14 cellular contexts compared by ENCODE assay signal in genomic region chr2:134234535-134234934, GRCh38. TPM values are rescaled to one million over a fixed set of nuclear protein-coding genes. Genes with fewer than 3 reads are reported as not detected.
A peak's percentile ranks its signal among the peaks of the same experiment; 100 is the strongest.
DNase-seq lines count a peak whose midpoint lies in the region; ATAC-seq and TF ChIP-seq lines count a peak whose summit lies in the region.
"Had no signal": no experiment of that assay in that cellular context is flagged by ENCODE, and none has a peak within 500 bp of the region (broad histone marks: within the 10 kb centered on the region; RNA-seq: fewer than 3 reads in every experiment).

No MANE protein-coding gene starts in this region.

- peaks cover 0 to 3% (median 0%) of the 10 kb centered on the region in 3 donors for H3K9me3 Mint-ChIP-seq in IgD-negative memory B cell
- H3K9me3 Mint-ChIP-seq in activated naive CD8-positive, alpha-beta T cell (ENCODE audit: low read depth), result no peaks in the 10 kb centered on the region
- H3K9me3 Mint-ChIP-seq in neural progenitor cell, result peaks cover 7% of the 10 kb centered on the region

- intact Hi-C loops in sigmoid colon (cut with DNase I), result no loop called here

- H3K9ac ChIP-seq in mucosa of rectum (ENCODE audit: low read depth in 1 of 2, low read length in 2 of 2) (no peak overlapping the region), neural progenitor cell (no peak overlapping the region)

- H3K36me3 Mint-ChIP-seq in IgD-negative memory B cell (peaks cover 5% of the 10 kb centered on the region), neural progenitor cell (peaks cover 3% of the 10 kb centered on the region)
- no peaks in the 10 kb centered on the region for H3K36me3 Mint-ChIP-seq in activated naive CD8-positive, alpha-beta T cell

- TF ChIP-seq CTCF in neural progenitor cell (IDR thresholded peaks at IDR 0.05) (no peak), sigmoid colon (IDR thresholded peaks at IDR 0.05) (no peak)

- H3K4me2 ChIP-seq in neural progenitor cell, result no peak overlapping the region

- H3K27me3 Mint-ChIP-seq in IgD-negative memory B cell, result no peaks in the 10 kb centered on the region
- no peaks in the 10 kb centered on the region for H3K27me3 Mint-ChIP-seq in activated naive CD8-positive, alpha-beta T cell
- peaks cover 3% of the 10 kb centered on the region for H3K27me3 Mint-ChIP-seq in neural progenitor cell (ENCODE audit: insufficient read depth, low read depth)

- peaks cover 4 to 19% of the 10 kb centered on the region in 2 donors for H3K4me1 ChIP-seq in mucosa of rectum (ENCODE audit: control insufficient read depth in 2 of 2, insufficient read depth in 2 of 2, low read length in 2 of 2)
- H3K4me1 ChIP-seq in neural progenitor cell, result no peaks in the 10 kb centered on the region
- peaks cover 0 to 28% (median 3%) of the 10 kb centered on the region in 4 donors for H3K4me1 ChIP-seq in sigmoid colon

- no peaks in the 10 kb centered on the region for H3K79me2 ChIP-seq in neural progenitor cell (ENCODE audit: low read depth)

- H3K27me3 ChIP-seq in mucosa of rectum (ENCODE audit: control insufficient read depth in 2 of 2, insufficient read depth in 2 of 2, low read length in 2 of 2) (no peaks in the 10 kb centered on the region), neural progenitor cell (no peaks in the 10 kb centered on the region), sigmoid colon (no peaks in the 10 kb centered on the region)

- H3K27ac Mint-ChIP-seq in IgD-negative memory B cell (peak overlapping the region in 2 of 3 donors; percentile 43 to 76), neural progenitor cell (no peak overlapping the region)
- peak overlapping the region; percentile 83 for H3K27ac Mint-ChIP-seq in activated naive CD8-positive, alpha-beta T cell

- H3K4me1 Mint-ChIP-seq in IgD-negative memory B cell (peaks cover 62 to 74% (median 66%) of the 10 kb centered on the region in 3 donors), neural progenitor cell (no peaks in the 10 kb centered on the region)
- H3K4me1 Mint-ChIP-seq in activated naive CD8-positive, alpha-beta T cell (ENCODE audit: low read depth), result peaks cover 73% of the 10 kb centered on the region

- no peak for TF ChIP-seq EP300 in sigmoid colon (IDR thresholded peaks at IDR 0.05)

- H3K36me3 ChIP-seq in mucosa of rectum (ENCODE audit: control insufficient read depth in 2 of 2, insufficient read depth in 2 of 2, low read length in 2 of 2) (no peaks in the 10 kb centered on the region), neural progenitor cell (no peaks in the 10 kb centered on the region), sigmoid colon (no peaks in the 10 kb centered on the region)

- H3K9me3 ChIP-seq in mucosa of rectum (ENCODE audit: control insufficient read depth in 2 of 2, low read length in 2 of 2), result no peaks in the 10 kb centered on the region
- H3K9me3 ChIP-seq in neural progenitor cell (ENCODE audit: low read depth), result no peaks in the 10 kb centered on the region
- no peaks in the 10 kb centered on the region for H3K9me3 ChIP-seq in sigmoid colon

- ATAC-seq in GM18502 (IDR thresholded peaks at IDR 0.05; ENCODE audit: poor library complexity, unreplicated experiment) (no peak), HG03571 (IDR thresholded peaks at IDR 0.05; ENCODE audit: unreplicated experiment) (no peak)

- H2AFZ ChIP-seq in neural progenitor cell (replicated peaks), result no peak overlapping the region

- H3K4me3 ChIP-seq in mucosa of rectum (ENCODE audit: low read length in 2 of 2) (no peak overlapping the region), neural progenitor cell (no peak overlapping the region), sigmoid colon (no peak overlapping the region)

- no peak for TF ChIP-seq POLR2A in sigmoid colon (IDR thresholded peaks at IDR 0.05)

- DNase-seq in COLO668 (lab: John Stamatoyannopoulos, UW; ENCODE audit: unreplicated experiment) (peak; percentile 9), neural progenitor cell (ENCODE audit: low spot score) (no peak), sigmoid colon (no peak)
- DNase-seq: activated effector memory CD4-positive, alpha-beta T cell treated with Interleukin-2 at 50 U/mL for 16 hours; foreskin fibroblast; Kasumi-1; NCI-H446 treated with DMSO at 0.1 percent for 48 hours; SIG-M5 had no signal

- peak overlapping the region in 3 of 4 donors; percentile 44 to 86 (median 63) for H3K4me3 Mint-ChIP-seq in IgD-negative memory B cell
- no peak overlapping the region for H3K4me3 Mint-ChIP-seq in activated naive CD8-positive, alpha-beta T cell
- H3K4me3 Mint-ChIP-seq in neural progenitor cell, result no peak overlapping the region

- H3K27ac ChIP-seq in mucosa of rectum (ENCODE audit: low read depth in 2 of 2, low read length in 2 of 2), result peak overlapping the region; percentile 4 to 43
- H3K27ac ChIP-seq in neural progenitor cell, result no peak overlapping the region
- H3K27ac ChIP-seq in sigmoid colon, result no peak overlapping the region
- H3K27ac ChIP-seq: VCaP had no signal

- H3F3A ChIP-seq in neural progenitor cell (ENCODE audit: low read depth), result no peaks in the 10 kb centered on the region

- no peaks in the 10 kb centered on the region for H4K20me1 ChIP-seq in neural progenitor cell (ENCODE audit: low read depth)

- 12 to 60% methylated on average over 1 of the region's 1 CpG for WGBS in sigmoid colon, 2 donors

RNA-seq across cellular contexts. Expression of gene MGAT5, which starts 19.3 kb away (rescaled TPM):
- polyA plus RNA-seq in IgD-negative memory B cell (14.0 TPM), sigmoid colon (10 to 100 TPM in 1 of 3 donors, 1 to 10 TPM in 2; 3.0 to 30.3 (median 5.3) TPM)
- total RNA-seq in neural progenitor cell (ENCODE audit: low replicate concordance) (21.2 and 28.8 TPM in 2 replicates), sigmoid colon (10 to 100 TPM; 28.9 to 42.4 (median 30.8) TPM)

Comparison
In these comparisons a context has a peak if more than half of its experiments do, and no peak if none do; other contexts are left out.
1. H3K4me3 Mint-ChIP-seq: peak in IgD-negative memory B cell (3 of 4); none in activated naive CD8-positive, alpha-beta T cell (single experiment) and neural progenitor cell (single experiment).
2. H3K27ac ChIP-seq: peak in mucosa of rectum (2 of 2); none in neural progenitor cell (single experiment) and sigmoid colon (0 of 4).